Comparison of ENCODE assay signal across 20 cellular contexts in the genomic region with DNA sequence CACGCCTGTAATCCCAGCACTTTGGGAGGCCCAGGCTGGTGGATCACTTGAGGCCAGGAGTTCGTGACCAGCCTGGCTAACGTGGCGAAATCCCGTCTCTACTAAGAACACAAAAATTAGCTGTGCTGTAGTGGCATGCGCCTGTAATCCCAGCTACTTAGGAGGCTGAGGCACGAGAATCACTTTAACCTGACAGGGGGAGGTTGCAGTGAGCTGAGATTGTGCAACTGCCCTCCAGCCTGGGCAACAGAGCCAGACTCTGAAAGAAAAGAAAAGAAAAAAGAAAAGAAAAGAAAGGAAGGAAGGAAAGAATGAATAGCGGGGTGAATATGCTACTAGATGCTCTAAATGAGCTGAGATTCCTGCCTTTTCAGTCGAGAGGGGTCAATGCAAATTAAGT. TPM values are rescaled to one million over a fixed set of nuclear protein-coding genes. Genes with fewer than 3 reads are reported as not detected.
DNase-seq lines count a peak whose midpoint lies in the region; ATAC-seq and TF ChIP-seq lines count a peak whose summit lies in the region.
"Had no signal": no experiment of that assay in that cellular context is flagged by ENCODE, and none has a peak within 500 bp of the region (broad histone marks: within the 10 kb centered on the region; RNA-seq: fewer than 3 reads in every experiment).

No MANE protein-coding gene starts in this region.

- H3K27me3 Mint-ChIP-seq in activated CD4-positive, alpha-beta T cell treated with anti-CD3 and anti-CD28 coated beads, Interleukin-2, amount 10 ng/mL, durations not matched to agents 24 days and 14 days = no peaks in the 10 kb centered on the region
- H3K27me3 Mint-ChIP-seq in brain (peaks cover 98% of the 10 kb centered on the region), neural progenitor cell (ENCODE audit: insufficient read depth, low read depth) (peaks cover 68% of the 10 kb centered on the region)

- H4K20me1 ChIP-seq in neural progenitor cell (ENCODE audit: low read depth) = peaks cover 33% of the 10 kb centered on the region

- no peak overlapping the region for H3K27ac ChIP-seq in neural progenitor cell
- no peak overlapping the region for H3K27ac ChIP-seq in adrenal gland
- H3K27ac ChIP-seq in psoas muscle = no peak overlapping the region
- H3K27ac ChIP-seq: A549, heart left ventricle, SJSA1, upper lobe of left lung had no signal

- H3K36me3 Mint-ChIP-seq in activated CD4-positive, alpha-beta T cell treated with anti-CD3 and anti-CD28 coated beads, Interleukin-2, amount 10 ng/mL, durations not matched to agents 24 days and 14 days (ENCODE audit: low read depth) = peaks cover 92% of the 10 kb centered on the region
- H3K36me3 Mint-ChIP-seq in brain (no peaks in the 10 kb centered on the region), neural progenitor cell (peaks cover 1% of the 10 kb centered on the region)
- H3K36me3 Mint-ChIP-seq: IgD-negative memory B cell had no signal

- H3K4me1 ChIP-seq in neural progenitor cell (peaks cover 40% of the 10 kb centered on the region), adrenal gland (replicated peaks in 1 of 2) (peaks cover 28% of the 10 kb centered on the region in 2 donors), psoas muscle (peaks cover 37% of the 10 kb centered on the region)
- H3K4me1 ChIP-seq: SJSA1 had no signal

- peak; percentile 47 for DNase-seq in activated CD4-positive, alpha-beta T cell treated with anti-CD3 and anti-CD28 coated beads, Interleukin-2, amount 10 ng/mL, durations not matched to agents 24 days and 14 days
- DNase-seq in activated CD4-positive, alpha-beta T cell treated with anti-CD3 and anti-CD28 coated beads for 48 hours = no peak
- no peak for DNase-seq in NB4 (ENCODE audit: low read depth)
- DNase-seq in neural progenitor cell (ENCODE audit: low spot score) = no peak
- DNase-seq in adrenal gland = no peak
- DNase-seq in psoas muscle = no peak
- DNase-seq: DMS53; GOT3; mesenchymal stem cell; NCI-H2029 treated with DMSO at 0.1 percent for 48 hours; NCI-H526; stimulated activated CD4-positive, alpha-beta T cell treated with anti-CD3 and anti-CD28 coated beads, Interleukin-12 subunit alpha, Interleukin-12 subunit beta, amount 100 ng/mL, for 4 hours had no signal

- no peak overlapping the region for H3K4me2 ChIP-seq in neural progenitor cell
- H3K4me2 ChIP-seq: A549 had no signal

- ATAC-seq in psoas muscle (no peak), HG02678 (IDR thresholded peaks at IDR 0.05; ENCODE audit: unreplicated experiment) (no peak)
- ATAC-seq: A549 had no signal

- no peaks in the 10 kb centered on the region for H3K9me3 ChIP-seq in neural progenitor cell (ENCODE audit: low read depth)
- H3K9me3 ChIP-seq in adrenal gland (replicated peaks in 1 of 3) = no peaks in the 10 kb centered on the region
- no peaks in the 10 kb centered on the region for H3K9me3 ChIP-seq in psoas muscle
- H3K9me3 ChIP-seq: A549, heart left ventricle, upper lobe of left lung had no signal

- H3K27ac Mint-ChIP-seq in activated CD4-positive, alpha-beta T cell treated with anti-CD3 and anti-CD28 coated beads, Interleukin-2, amount 10 ng/mL, durations not matched to agents 24 days and 14 days = peak overlapping the region; percentile 99
- no peak overlapping the region for H3K27ac Mint-ChIP-seq in brain
- H3K27ac Mint-ChIP-seq in neural progenitor cell = no peak overlapping the region
- H3K27ac Mint-ChIP-seq: IgD-negative memory B cell had no signal

- TF ChIP-seq CTCF in NB4 (IDR thresholded peaks at IDR 0.05; ENCODE audit: low read depth, low read length) (no peak), brain (conservative IDR thresholded peaks at IDR 0.05) (no peak), neural progenitor cell (IDR thresholded peaks at IDR 0.05) (no peak), adrenal gland (IDR thresholded peaks at IDR 0.05) (no peak), psoas muscle (IDR thresholded peaks at IDR 0.05) (no peak)

- no peaks in the 10 kb centered on the region for H3K9me3 Mint-ChIP-seq in activated CD4-positive, alpha-beta T cell treated with anti-CD3 and anti-CD28 coated beads, Interleukin-2, amount 10 ng/mL, durations not matched to agents 24 days and 14 days
- H3K9me3 Mint-ChIP-seq in brain (peaks cover 0 to 11% (median 7%) of the 10 kb centered on the region in 5 experiments), neural progenitor cell (no peaks in the 10 kb centered on the region)
- H3K9me3 Mint-ChIP-seq: IgD-negative memory B cell had no signal

- no peaks in the 10 kb centered on the region for H3K79me2 ChIP-seq in neural progenitor cell (ENCODE audit: low read depth)

- intact Hi-C loops in activated CD4-positive, alpha-beta T cell treated with anti-CD3 and anti-CD28 coated beads, Interleukin-2, amount 10 ng/mL, durations not matched to agents 24 days and 14 days (cut with micrococcal nuclease) = no loop called here
- intact Hi-C loops in adrenal gland (cut with DNase I) = no loop called here
- intact Hi-C loops in psoas muscle (cut with DNase I) = no loop called here

- peak overlapping the region; percentile 99 for H3K4me3 ChIP-seq in NB4 (ENCODE audit: low read depth, low read length)
- no peak overlapping the region for H3K4me3 ChIP-seq in neural progenitor cell
- H3K4me3 ChIP-seq in adrenal gland = no peak overlapping the region
- no peak overlapping the region for H3K4me3 ChIP-seq in psoas muscle
- H3K4me3 ChIP-seq: A549; BLaER1 treated with 17β-estradiol and CSF1 and Interleukin-3, amounts not matched to agents 10 nM and 100 nM; SJSA1 had no signal

- H3K4me3 Mint-ChIP-seq in activated CD4-positive, alpha-beta T cell treated with anti-CD3 and anti-CD28 coated beads, Interleukin-2, amount 10 ng/mL, durations not matched to agents 24 days and 14 days = peak overlapping the region; percentile 90
- H3K4me3 Mint-ChIP-seq in brain (peak overlapping the region in 4 of 5 experiments; percentile 49 to 79 (median 58)), neural progenitor cell (peak overlapping the region; percentile 82)

- peaks cover 9% of the 10 kb centered on the region for H3F3A ChIP-seq in neural progenitor cell (ENCODE audit: low read depth)

- peaks cover 100% of the 10 kb centered on the region for H3K27me3 ChIP-seq in neural progenitor cell
- peaks cover 47% of the 10 kb centered on the region for H3K27me3 ChIP-seq in adrenal gland
- H3K27me3 ChIP-seq in psoas muscle (ENCODE audit: insufficient read depth in 3 of 3, low read length in 2 of 3) = peaks cover 0 to 60% (median 42%) of the 10 kb centered on the region in 3 donors

- WGBS in adrenal gland, 4 donors = 91 to 97% (median 93%) methylated on average over 9 of the region's 9 CpGs
- WGBS in psoas muscle, 3 donors = 93 to 95% (median 94%) methylated on average over 9 of the region's 9 CpGs

- H3K4me1 Mint-ChIP-seq in activated CD4-positive, alpha-beta T cell treated with anti-CD3 and anti-CD28 coated beads, Interleukin-2, amount 10 ng/mL, durations not matched to agents 24 days and 14 days = peaks cover 63% of the 10 kb centered on the region
- H3K4me1 Mint-ChIP-seq in brain = peaks cover 46% of the 10 kb centered on the region
- peaks cover 28% of the 10 kb centered on the region for H3K4me1 Mint-ChIP-seq in neural progenitor cell

- TF ChIP-seq POLR2A in NB4 (IDR thresholded peaks at IDR 0.05; ENCODE audit: extremely low read depth, insufficient read length) = no peak
- no peak for TF ChIP-seq POLR2A in adrenal gland (IDR thresholded peaks at IDR 0.05)

- no peaks in the 10 kb centered on the region for H3K36me3 ChIP-seq in neural progenitor cell
- no peaks in the 10 kb centered on the region for H3K36me3 ChIP-seq in adrenal gland (replicated peaks in 1 of 2)
- H3K36me3 ChIP-seq in psoas muscle (ENCODE audit: insufficient read depth in 1 of 2, low read depth in 1 of 2) = no peaks in the 10 kb centered on the region
- H3K36me3 ChIP-seq: heart left ventricle, SJSA1, upper lobe of left lung had no signal

- no peak overlapping the region for H2AFZ ChIP-seq in neural progenitor cell (replicated peaks)

- no peak overlapping the region for H3K9ac ChIP-seq in neural progenitor cell
- H3K9ac ChIP-seq: BLaER1 treated with 17β-estradiol and CSF1 and Interleukin-3, amounts not matched to agents 10 nM and 100 nM had no signal

RNA-seq across cellular contexts. Expression of a gene that starts 7.1 kb away (rescaled TPM):
- 85.1 and 87.1 TPM in 2 replicates for total RNA-seq in activated CD4-positive, alpha-beta T cell treated with anti-CD3 and anti-CD28 coated beads, Interleukin-2, amount 10 ng/mL, durations not matched to agents 24 days and 14 days
- polyA plus RNA-seq in brain (ENCODE audit: insufficient read depth, low read depth, low replicate concordance) = not detected
- 0.12 TPM in 1 of 2 replicates, not detected in the other for total RNA-seq in neural progenitor cell (ENCODE audit: low replicate concordance)
- under 1 TPM in 7 of 8 donors, not detected in 1; 0.11 to 0.93 (median 0.42) TPM for total RNA-seq in adrenal gland
- under 1 TPM; 0.29 to 0.40 (median 0.32) TPM for polyA plus RNA-seq in adrenal gland
- total RNA-seq in psoas muscle = under 1 TPM in 3 of 4 donors, not detected in 1; 0.17 to 0.36 (median 0.20) TPM
- polyA plus RNA-seq in psoas muscle = under 1 TPM in 2 of 3 donors, not detected in 1; 0.01 to 0.05 TPM
- total RNA-seq: SJSA1 had no signal

Comparison
In these comparisons a context has a peak if more than half of its experiments do, and no peak if none do; other contexts are left out.
1. RNA of a gene that starts 7.1 kb away (total RNA-seq): 85.1 to 87.1 TPM in activated CD4-positive, alpha-beta T cell treated with anti-CD3 and anti-CD28 coated beads, Interleukin-2, amount 10 ng/mL, durations not matched to agents 24 days and 14 days; 0.11 to 0.93 TPM in adrenal gland, 0.17 to 0.36 TPM in psoas muscle and 0.12 TPM in neural progenitor cell; every median in the first group is over 10 times any median in the second.
2. Peak in every context shown above with its lines, with median percentiles within 50 percentile points of each other: H3K4me3 Mint-ChIP-seq.